ENCODE assay signal across 8 cellular contexts in the genomic region with DNA sequence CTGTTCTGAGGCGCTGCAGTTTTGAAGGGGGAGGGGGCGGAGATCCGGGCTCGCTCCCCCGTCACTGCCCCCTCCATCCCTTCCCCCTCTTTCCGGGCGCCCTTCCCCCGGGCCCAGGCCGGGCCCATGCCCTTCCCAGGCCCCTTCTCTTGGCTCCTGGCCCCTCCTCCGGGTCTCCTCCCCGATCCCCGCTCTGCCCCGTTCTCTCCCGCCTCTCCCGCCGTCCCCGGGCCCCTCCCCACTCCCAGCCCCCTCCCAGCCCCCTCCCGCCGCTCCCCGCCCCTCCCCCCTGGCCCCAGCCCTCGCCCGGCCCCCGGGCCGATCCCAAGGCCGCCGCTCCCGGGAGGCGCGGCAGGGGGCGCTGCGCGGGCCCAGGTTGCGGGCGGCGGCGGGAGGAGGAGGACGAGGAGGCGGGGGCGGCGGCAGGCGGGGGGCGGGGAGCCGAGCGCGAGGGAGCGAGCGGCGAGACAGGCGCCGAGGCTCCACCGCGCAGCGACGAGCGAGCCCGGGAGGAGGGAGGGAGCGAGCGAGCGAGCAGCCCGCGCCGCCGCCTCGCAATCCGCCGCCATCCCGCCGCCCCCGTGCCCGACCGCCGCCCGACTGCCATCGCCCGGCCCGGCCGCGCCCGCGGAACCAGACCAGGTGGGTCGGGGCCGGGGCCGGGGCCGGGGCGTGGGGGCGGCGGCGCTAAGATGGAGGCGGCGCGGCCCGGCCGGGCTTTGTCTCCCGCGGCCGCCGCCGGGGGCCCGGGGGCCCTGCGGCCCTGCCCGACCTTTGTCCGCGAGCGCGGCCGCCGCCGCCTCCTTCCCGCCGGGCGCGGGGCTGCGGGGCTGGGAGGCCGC. TPM values are rescaled to one million over a fixed set of nuclear protein-coding genes. Genes with fewer than 3 reads are reported as not detected.
DNase-seq lines count a peak whose midpoint lies in the region; ATAC-seq and TF ChIP-seq lines count a peak whose summit lies in the region.

A gene (plus strand): TSS at position 465 of the 842 bp plus-strand sequence. CDS start 36,059 bp downstream, outside the sequence.

- H3K4me3 ChIP-seq in BLaER1 (peak within 1 kb of the TSS; percentile 95), HL-60 (replicated peaks; ENCODE audit: insufficient read depth, low read length) (peak within 1 kb of the TSS; percentile 51), OCI-LY7 (ENCODE audit: low read depth, low read length, poor library complexity, severe bottlenecking) (peak within 1 kb of the TSS; percentile 85), esophagus (ENCODE audit: low read depth in 1 of 2, low read length in 2 of 2) (peak within 1 kb of the TSS; percentile 75 to 88), mucosa of rectum (ENCODE audit: low read length in 2 of 2) (peak within 1 kb of the TSS; percentile 52 to 71)

- H3K4me3 Mint-ChIP-seq in activated T-cell treated with anti-CD3 and anti-CD28 coated beads, Interleukin-2, amount 50 U/mL, for 24 hours = peak within 1 kb of the TSS; percentile 92

- H3K27me3 ChIP-seq in BLaER1 = no peaks in the 10 kb centered on the region
- no peaks in the 10 kb centered on the region for H3K27me3 ChIP-seq in HL-60 (ENCODE audit: insufficient read depth, poor library complexity, severe bottlenecking)
- H3K27me3 ChIP-seq in esophagus (ENCODE audit: control insufficient read depth in 1 of 2, insufficient read depth in 2 of 2, low read length in 2 of 2) = no peaks in the 10 kb centered on the region
- no peaks in the 10 kb centered on the region for H3K27me3 ChIP-seq in mucosa of rectum (ENCODE audit: control insufficient read depth in 2 of 2, insufficient read depth in 2 of 2, low read length in 2 of 2)

- peaks cover 11% of the 10 kb centered on the region for H3K36me3 ChIP-seq in BLaER1
- peaks cover 25% of the 10 kb centered on the region for H3K36me3 ChIP-seq in OCI-LY7 (ENCODE audit: insufficient read depth, low read length)
- H3K36me3 ChIP-seq in esophagus (ENCODE audit: control insufficient read depth in 2 of 2, insufficient read depth in 2 of 2, low read length in 1 of 2) = no peaks in the 10 kb centered on the region
- H3K36me3 ChIP-seq in mucosa of rectum (ENCODE audit: control insufficient read depth in 2 of 2, insufficient read depth in 2 of 2, low read length in 2 of 2) = no peaks in the 10 kb centered on the region

- peak; percentile 45 for ATAC-seq in GM19328 (IDR thresholded peaks at IDR 0.05; ENCODE audit: unreplicated experiment)

- peaks cover 43% of the 10 kb centered on the region for H4K20me1 ChIP-seq in BLaER1
- peaks cover 32% of the 10 kb centered on the region for H4K20me1 ChIP-seq in OCI-LY7 (ENCODE audit: insufficient read depth, low read length)

- POLR2A ChIA-PET in OCI-LY7 (lab: Charles Lee) = no interaction called here

- H3K79me2 ChIP-seq in OCI-LY7 (ENCODE audit: insufficient read depth, low read depth, low read length) = peaks cover 44% of the 10 kb centered on the region

- H3K27ac Mint-ChIP-seq in activated T-cell treated with anti-CD3 and anti-CD28 coated beads, Interleukin-2, amount 50 U/mL, for 24 hours = peak within 1 kb of the TSS; percentile 96

- H3K9me3 ChIP-seq in BLaER1 (no peaks in the 10 kb centered on the region), OCI-LY7 (ENCODE audit: low read length) (no peaks in the 10 kb centered on the region), esophagus (ENCODE audit: control insufficient read depth in 2 of 2, insufficient read depth in 1 of 2, low read depth in 1 of 2, low read length in 1 of 2) (no peaks in the 10 kb centered on the region), mucosa of rectum (ENCODE audit: control insufficient read depth in 2 of 2, low read length in 2 of 2) (no peaks in the 10 kb centered on the region)

- no TSS peak for BruUV-seq in OCI-LY7 (replicated peaks; lab: Mats Ljungman, UMichigan)

- 1% methylated on average over 58 to 113 of the region's 114 CpGs for WGBS in esophagus, 2 donors

- H3K4me2 ChIP-seq in BLaER1 (peak within 1 kb of the TSS; percentile 97), OCI-LY7 (ENCODE audit: low read length) (peak within 1 kb of the TSS; percentile 98)

- no peaks in the 10 kb centered on the region for H3K27me3 Mint-ChIP-seq in activated T-cell treated with anti-CD3 and anti-CD28 coated beads, Interleukin-2, amount 50 U/mL, for 24 hours

- CTCF ChIA-PET in OCI-LY7 (lab: Charles Lee; ENCODE audit: unreplicated experiment) = no interaction called here

- H3K36me3 Mint-ChIP-seq in activated T-cell treated with anti-CD3 and anti-CD28 coated beads, Interleukin-2, amount 50 U/mL, for 24 hours (ENCODE audit: low read depth) = peaks cover 30% of the 10 kb centered on the region

- H3K9me3 Mint-ChIP-seq in activated T-cell treated with anti-CD3 and anti-CD28 coated beads, Interleukin-2, amount 50 U/mL, for 24 hours = no peaks in the 10 kb centered on the region

- H3K4me1 Mint-ChIP-seq in activated T-cell treated with anti-CD3 and anti-CD28 coated beads, Interleukin-2, amount 50 U/mL, for 24 hours (ENCODE audit: low read depth) = peaks cover 43% of the 10 kb centered on the region

- peaks cover 59% of the 10 kb centered on the region for H3K4me1 ChIP-seq in BLaER1
- H3K4me1 ChIP-seq in OCI-LY7 (ENCODE audit: insufficient read depth, low read length, poor library complexity, severe bottlenecking) = peaks cover 45% of the 10 kb centered on the region
- peaks cover 7 to 10% of the 10 kb centered on the region in 2 donors for H3K4me1 ChIP-seq in esophagus (ENCODE audit: control insufficient read depth in 2 of 2, insufficient read depth in 2 of 2, low read length in 1 of 2)
- H3K4me1 ChIP-seq in mucosa of rectum (ENCODE audit: control insufficient read depth in 2 of 2, insufficient read depth in 2 of 2, low read length in 2 of 2) = peaks cover 28 to 31% of the 10 kb centered on the region in 2 donors

- H3K9me2 ChIP-seq in OCI-LY7 (ENCODE audit: insufficient read depth, low read length) = no peaks in the 10 kb centered on the region

- TF ChIP-seq CTCF in HL-60 (IDR thresholded peaks at IDR 0.05; ENCODE audit: insufficient read depth, low read length) (no peak), OCI-LY7 (conservative IDR thresholded peaks at IDR 0.05; ENCODE audit: low read length) (peak; percentile 12; the same call in 1 of the 2 replicates)

- H2AFZ ChIP-seq in OCI-LY7 (ENCODE audit: low read length) = peak within 1 kb of the TSS; percentile 95

- H3K27ac ChIP-seq in BLaER1 = peak within 1 kb of the TSS; percentile 100
- peak within 1 kb of the TSS; percentile 73 for H3K27ac ChIP-seq in HL-60 (replicated peaks)
- peak within 1 kb of the TSS; percentile 89 for H3K27ac ChIP-seq in OCI-LY7 (ENCODE audit: low read depth, low read length, poor library complexity, severe bottlenecking)
- H3K27ac ChIP-seq in esophagus (ENCODE audit: low read depth in 2 of 2, low read length in 1 of 2) = peak within 1 kb of the TSS; percentile 98 to 99
- H3K27ac ChIP-seq in mucosa of rectum (ENCODE audit: low read depth in 2 of 2, low read length in 2 of 2) = peak within 1 kb of the TSS; percentile 86 to 89

- DNase-seq in HL-60 (ENCODE audit: low read depth in 1 of 2, low spot score in 1 of 2) (peak; percentile 69 to 77), OCI-LY7 (ENCODE audit: low spot score) (peak; percentile 87)
- peak; percentile 87 for DNase-seq in activated T-cell treated with anti-CD3 and anti-CD28 coated beads, Interleukin-2, amount 50 U/mL, for 24 hours
- peak; percentile 88 for DNase-seq in stimulated activated CD8-positive, alpha-beta memory T cell treated with anti-CD3 and anti-CD28 coated beads, Interleukin-4, amount 100 ng/mL, for 48 hours

- intact Hi-C loops in OCI-LY7 (cut with micrococcal nuclease; ENCODE audit: unreplicated experiment) = loop anchor here (1.0 to 10.0 kb wide), 3 partner anchors 21 to 281 kb away; no protein-coding TSS in a partner anchor

- H3K9ac ChIP-seq in BLaER1 = peak within 1 kb of the TSS; percentile 100
- peak within 1 kb of the TSS; percentile 69 to 72 for H3K9ac ChIP-seq in mucosa of rectum (ENCODE audit: low read depth in 1 of 2, low read length in 2 of 2)

RNA-seq across cellular contexts. Expression of the gene that starts here (rescaled TPM):
- total RNA-seq in OCI-LY7 (2014; rRNA removed; shearing (Covaris generic)) = 84.2 and 89.4 TPM in 2 replicates
- 210 and 224 TPM in 2 replicates for total RNA-seq in OCI-LY7 (2022)
- 10 to 100 TPM; 26.8 to 60.0 TPM for polyA plus RNA-seq in esophagus

Comparison
In these comparisons a context has a peak if more than half of its experiments do, and no peak if none do; other contexts are left out.
1. Peak in every context shown above with its lines: DNase-seq, ATAC-seq, H3K4me3 ChIP-seq and H3K27ac ChIP-seq.